Comparison of ENCODE assay signal across 9 cellular contexts in the genomic region with DNA sequence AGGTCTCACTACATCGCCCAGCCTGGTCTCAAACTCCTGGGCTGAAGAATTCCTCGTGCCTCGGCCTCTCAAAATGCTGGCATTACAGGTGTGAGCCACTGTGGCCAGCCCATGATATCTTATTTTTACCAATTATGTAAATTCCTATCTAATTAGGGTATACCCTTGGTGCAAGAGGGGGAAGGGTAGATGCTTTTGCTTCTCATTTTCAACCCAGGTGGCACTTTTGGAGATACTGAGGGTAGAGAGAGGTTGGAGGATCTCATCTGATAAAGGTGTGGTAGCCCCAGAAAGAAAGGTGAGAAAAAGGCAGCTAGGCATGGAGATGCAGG. TPM values are rescaled to one million over a fixed set of nuclear protein-coding genes. Genes with fewer than 3 reads are reported as not detected.
DNase-seq lines count a peak whose midpoint lies in the region; TF ChIP-seq lines count a peak whose summit lies in the region.
"Had no signal": no experiment of that assay in that cellular context is flagged by ENCODE, and none has a peak within 500 bp of the region (broad histone marks: within the 10 kb centered on the region; RNA-seq: fewer than 3 reads in every experiment).

No MANE protein-coding gene starts in this region.

- CTCF ChIA-PET in activated naive CD4-positive, alpha-beta T cell treated with anti-CD3 and anti-CD28 coated beads for 36 hours (lab: Charles Lee), result interaction anchor here (0.8 to 8.7 kb wide), 3 partner anchors 32 to 49 kb away, joined by 3 to 88 read pairs (median 16); no protein-coding TSS in a partner anchor

- H3K27me3 Mint-ChIP-seq in activated naive CD4-positive, alpha-beta T cell treated with anti-CD3 and anti-CD28 coated beads for 36 hours (ENCODE audit: low read depth), result no peaks in the 10 kb centered on the region
- no peaks in the 10 kb centered on the region for H3K27me3 Mint-ChIP-seq in type B pancreatic cell

- intact Hi-C loops in activated naive CD4-positive, alpha-beta T cell treated with anti-CD3 and anti-CD28 coated beads for 36 hours (cut with micrococcal nuclease), result loop anchor here (5.0 kb wide), 1 partner anchor 545 kb away; a partner anchor contains a TSS

- peaks cover 35% of the 10 kb centered on the region for H3K36me3 ChIP-seq in mesodermal cell (ENCODE audit: control insufficient read depth, insufficient read depth, low read length)

- no peak overlapping the region for H3K4me3 ChIP-seq in mesodermal cell (ENCODE audit: extremely low read depth, insufficient read depth, low read length, poor library complexity, severe bottlenecking)

- peaks cover 61% of the 10 kb centered on the region for H3K4me1 Mint-ChIP-seq in activated naive CD4-positive, alpha-beta T cell treated with anti-CD3 and anti-CD28 coated beads for 36 hours (ENCODE audit: low read depth)
- peaks cover 18% of the 10 kb centered on the region for H3K4me1 Mint-ChIP-seq in type B pancreatic cell (ENCODE audit: unreplicated experiment)

- peak overlapping the region; percentile 50 for H3K4me3 Mint-ChIP-seq in activated naive CD4-positive, alpha-beta T cell treated with anti-CD3 and anti-CD28 coated beads for 36 hours
- no peak overlapping the region for H3K4me3 Mint-ChIP-seq in type B pancreatic cell

- H3K27ac Mint-ChIP-seq in activated naive CD4-positive, alpha-beta T cell treated with anti-CD3 and anti-CD28 coated beads for 36 hours, result peak overlapping the region; percentile 93
- peak overlapping the region; percentile 88 for H3K27ac Mint-ChIP-seq in type B pancreatic cell

- H3K4me1 ChIP-seq in mesodermal cell (ENCODE audit: control insufficient read depth, insufficient read depth, low read length, poor library complexity, severe bottlenecking), result peaks cover 42% of the 10 kb centered on the region

- H3K9me3 Mint-ChIP-seq in activated naive CD4-positive, alpha-beta T cell treated with anti-CD3 and anti-CD28 coated beads for 36 hours, result no peaks in the 10 kb centered on the region
- no peaks in the 10 kb centered on the region for H3K9me3 Mint-ChIP-seq in type B pancreatic cell

- no peak for DNase-seq in activated naive CD4-positive, alpha-beta T cell treated with anti-CD3 and anti-CD28 coated beads for 36 hours
- DNase-seq in activated naive CD4-positive, alpha-beta T cell treated with anti-CD3 and anti-CD28 coated beads, Interleukin-2, amount 50 U/mL, for 16 hours, result no peak
- DNase-seq in type B pancreatic cell (ENCODE audit: extremely low spot score, unreplicated experiment) (no peak), NCI-H2196 (lab: John Stamatoyannopoulos, UW; ENCODE audit: unreplicated experiment) (no peak), NCI-H2081 treated with DMSO at 0.1 percent for 48 hours (lab: John Stamatoyannopoulos, UW) (no peak), mucosa of gallbladder (ENCODE audit: low spot score) (no peak)
- DNase-seq: NCI-H1105 treated with DMSO at 0.1 percent for 48 hours had no signal

- H3K36me3 Mint-ChIP-seq in activated naive CD4-positive, alpha-beta T cell treated with anti-CD3 and anti-CD28 coated beads for 36 hours (ENCODE audit: low read depth), result peaks cover 40% of the 10 kb centered on the region
- peaks cover 27% of the 10 kb centered on the region for H3K36me3 Mint-ChIP-seq in type B pancreatic cell

- TF ChIP-seq CTCF in type B pancreatic cell (conservative IDR thresholded peaks at IDR 0.05), result no peak

- H3K27ac ChIP-seq in angular gyrus (ENCODE audit: low read depth, low read length) (peak overlapping the region; percentile 88), mesodermal cell (ENCODE audit: low read depth, low read length, severe bottlenecking) (peak overlapping the region; percentile 84)

- no peaks in the 10 kb centered on the region for H3K9me3 ChIP-seq in mesodermal cell (ENCODE audit: control insufficient read depth, low read length)

- WGBS in mesodermal cell (ENCODE audit: insufficient coverage in 2 of 2), 2 experiments, result 69 to 100% methylated on average over 3 of the region's 3 CpGs

RNA-seq across cellular contexts. Expression of a gene that starts 17.4 kb away (rescaled TPM):
- 100 to 1,000 TPM; 187 to 193 TPM for total RNA-seq in activated naive CD4-positive, alpha-beta T cell treated with anti-CD3 and anti-CD28 coated beads for 36 hours
- 98.5 TPM for polyA plus RNA-seq in mesodermal cell (2013, experiment 1 of 2)
- polyA plus RNA-seq in mesodermal cell (2013, experiment 2 of 2), result 102 TPM
- total RNA-seq in type B pancreatic cell (ENCODE audit: low replicate concordance), result 153 and 185 TPM in 2 replicates
- total RNA-seq in mucosa of gallbladder, result 181 TPM

RNA-seq across cellular contexts. Expression of a gene that starts 32.6 kb away (rescaled TPM):
- 100 to 1,000 TPM; 228 to 235 TPM for total RNA-seq in activated naive CD4-positive, alpha-beta T cell treated with anti-CD3 and anti-CD28 coated beads for 36 hours
- polyA plus RNA-seq in mesodermal cell (2013, experiment 1 of 2), result 150 TPM
- polyA plus RNA-seq in mesodermal cell (2013, experiment 2 of 2), result 143 TPM
- total RNA-seq in type B pancreatic cell (ENCODE audit: low replicate concordance), result 187 and 280 TPM in 2 replicates
- total RNA-seq in mucosa of gallbladder, result 231 TPM
